32 cellular contexts compared by ENCODE assay signal in the genomic region with DNA sequence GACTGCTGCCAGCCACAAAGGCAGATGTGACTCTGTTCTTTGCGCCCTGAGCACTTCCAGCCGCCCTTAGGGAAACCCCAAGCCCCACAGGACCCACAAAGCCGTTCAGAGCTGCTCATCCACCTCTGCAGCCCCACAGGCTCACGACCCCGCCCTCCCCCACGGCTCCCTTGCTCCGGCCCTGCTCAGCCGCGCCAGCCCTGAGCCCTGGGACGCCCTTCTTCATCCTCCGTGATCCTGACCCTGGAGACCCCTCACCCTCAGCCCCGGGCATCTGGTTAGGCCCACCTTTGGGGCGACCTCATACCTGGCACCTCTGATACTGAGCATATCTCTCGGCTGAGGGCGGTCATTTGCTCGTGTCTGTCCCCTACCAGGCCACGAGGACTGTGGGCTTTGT.
"Had no signal": no experiment of that assay in that cellular context is flagged by ENCODE, and none has a peak within 500 bp of the region (broad histone marks: within the 10 kb centered on the region; RNA-seq: fewer than 3 reads in every experiment).

No MANE protein-coding gene starts in this region.

- H3K4me1 Mint-ChIP-seq: activated CD4-positive, alpha-beta T cell treated with anti-CD3 and anti-CD28 coated beads for 36 hours; activated CD4-positive, alpha-beta T cell treated with anti-CD3 and anti-CD28 coated beads, Interleukin-2, amount 10 ng/mL, durations not matched to agents 24 days and 14 days; activated CD8-positive, alpha-beta memory T cell treated with anti-CD3 and anti-CD28 coated beads, Interleukin-2, amount 10 ng/mL, durations not matched to agents 7 days and 5 days; activated naive CD4-positive, alpha-beta T cell treated with anti-CD3 and anti-CD28 coated beads, Interleukin-2, amount 10 ng/mL, durations not matched to agents 7 days and 5 days; central memory CD8-positive, alpha-beta T cell; T-helper 17 cell had no signal

- FAIRE-seq: astrocyte, frontal cortex had no signal

- H3K27ac ChIP-seq: brain microvascular endothelial cell, coronary artery, dorsolateral prefrontal cortex had no signal

- H3K27me3 Mint-ChIP-seq: activated CD4-positive, alpha-beta memory T cell treated with anti-CD3 and anti-CD28 coated beads for 36 hours; activated CD4-positive, alpha-beta T cell treated with anti-CD3 and anti-CD28 coated beads for 36 hours; activated naive CD8-positive, alpha-beta T cell had no signal

- H3K9me3 Mint-ChIP-seq: activated CD4-positive, alpha-beta memory T cell treated with anti-CD3 and anti-CD28 coated beads for 36 hours; activated CD4-positive, alpha-beta T cell treated with anti-CD3 and anti-CD28 coated beads, Interleukin-2, amount 10 ng/mL, durations not matched to agents 24 days and 14 days; activated naive CD4-positive, alpha-beta T cell treated with anti-CD3 and anti-CD28 coated beads, Interleukin-2, amount 10 ng/mL, durations not matched to agents 7 days and 5 days; activated T-helper 1 cell treated with anti-CD3 and anti-CD28 coated beads, Interleukin-12 subunit alpha, Interleukin-12 subunit beta, Interleukin-2, Interleukin-4 antibody, amounts not matched to agents 30 ng/mL and 10 ng/mL and 1 ng/mL, durations not matched to agents 14 hours and 24 hours and 36 hours; activated T-helper 2 cell treated with anti-CD3 and anti-CD28 coated beads, Interferon-gamma antibody, Interleukin-2, Interleukin-4, amounts not matched to agents 10 μg/mL and 5 μg/mL and 100 μg/mL, durations not matched to agents 14 hours and 24 hours and 36 hours; central memory CD8-positive, alpha-beta T cell; dendritic cell treated with granulocyte-macrophage colony-stimulating factor and Interleukin-4, amounts not matched to agents 40 ng/mL and 50 ng/mL, for 4 days; endodermal cell; T-helper 2 cell treated with Interferon-gamma antibody and Interleukin-4, amounts not matched to agents 5 μg/mL and 100 μg/mL, for 36 hours had no signal

- DNase-seq: activated CD4-positive, alpha-beta memory T cell treated with anti-CD3 and anti-CD28 coated beads for 36 hours; activated CD4-positive, alpha-beta T cell treated with anti-CD3 and anti-CD28 coated beads for 36 hours; activated CD4-positive, alpha-beta T cell treated with anti-CD3 and anti-CD28 coated beads, Interleukin-2, amount 10 ng/mL, durations not matched to agents 24 days and 14 days; activated CD4-positive, CD25-positive, alpha-beta regulatory T cell; activated CD4-positive, CD25-positive, alpha-beta regulatory T cell treated with anti-CD3 and anti-CD28 coated beads, Interleukin-2, amount 50 U/mL, for 72 hours; activated CD8-positive, alpha-beta memory T cell treated with anti-CD3 and anti-CD28 coated beads, Interleukin-2, amount 10 ng/mL, durations not matched to agents 7 days and 5 days; activated CD8-positive, alpha-beta memory T cell treated with anti-CD3 and anti-CD28 coated beads, Interleukin-2, amount 50 U/mL, for 4 hours; activated CD8-positive, alpha-beta T cell treated with anti-CD3 and anti-CD28 coated beads, Interleukin-2, amount 10 ng/mL, durations not matched to agents 7 days and 5 days; activated effector memory CD4-positive, alpha-beta T cell treated with anti-CD3 and anti-CD28 coated beads, Interleukin-2, amount 50 U/mL, for 16 hours; activated naive CD4-positive, alpha-beta T cell treated with anti-CD3 and anti-CD28 coated beads, Interleukin-2, amount 10 ng/mL, durations not matched to agents 7 days and 5 days; activated T-cell treated with anti-CD3 and anti-CD28 coated beads, Interleukin-2, amount 50 U/mL, for 1 hour; activated T-cell treated with anti-CD3 and anti-CD28 coated beads, Interleukin-2, amount 50 U/mL, for 48 hours; amniotic stem cell; anterior cingulate cortex; brain microvascular endothelial cell; dorsolateral prefrontal cortex; effector memory CD4-positive, alpha-beta T cell; endodermal cell; foreskin fibroblast; SW 1271; T-helper 1 cell; T-helper 17 cell; T1000 had no signal

- H3K4me3 ChIP-seq: coronary artery, dorsolateral prefrontal cortex had no signal

- H3K36me3 Mint-ChIP-seq: activated CD4-positive, alpha-beta memory T cell treated with anti-CD3 and anti-CD28 coated beads for 36 hours; activated CD8-positive, alpha-beta memory T cell treated with anti-CD3 and anti-CD28 coated beads, Interleukin-2, amount 10 ng/mL, durations not matched to agents 7 days and 5 days; activated naive CD4-positive, alpha-beta T cell treated with anti-CD3 and anti-CD28 coated beads, Interleukin-2, amount 10 ng/mL, durations not matched to agents 7 days and 5 days; activated naive CD8-positive, alpha-beta T cell had no signal

- H3K4me3 Mint-ChIP-seq: activated CD4-positive, alpha-beta memory T cell treated with anti-CD3 and anti-CD28 coated beads for 36 hours; activated CD4-positive, alpha-beta T cell treated with anti-CD3 and anti-CD28 coated beads for 36 hours; activated CD4-positive, alpha-beta T cell treated with anti-CD3 and anti-CD28 coated beads, Interleukin-2, amount 10 ng/mL, durations not matched to agents 24 days and 14 days; activated CD8-positive, alpha-beta memory T cell treated with anti-CD3 and anti-CD28 coated beads, Interleukin-2, amount 10 ng/mL, durations not matched to agents 7 days and 5 days; activated CD8-positive, alpha-beta T cell treated with anti-CD3 and anti-CD28 coated beads, Interleukin-2, amount 10 ng/mL, durations not matched to agents 7 days and 5 days; activated naive CD4-positive, alpha-beta T cell treated with anti-CD3 and anti-CD28 coated beads, Interleukin-2, amount 10 ng/mL, durations not matched to agents 7 days and 5 days; activated naive CD8-positive, alpha-beta T cell; activated T-helper 1 cell treated with anti-CD3 and anti-CD28 coated beads, Interleukin-12 subunit alpha, Interleukin-12 subunit beta, Interleukin-2, Interleukin-4 antibody, amounts not matched to agents 30 ng/mL and 10 ng/mL and 1 ng/mL, durations not matched to agents 14 hours and 24 hours and 36 hours; central memory CD8-positive, alpha-beta T cell; dendritic cell treated with granulocyte-macrophage colony-stimulating factor and Interleukin-4, amounts not matched to agents 40 ng/mL and 50 ng/mL, for 4 days; endodermal cell; T-helper 17 cell; T-helper 2 cell treated with Interferon-gamma antibody and Interleukin-4, amounts not matched to agents 5 μg/mL and 100 μg/mL, for 36 hours had no signal

- H3K27me3 ChIP-seq: brain microvascular endothelial cell, dorsolateral prefrontal cortex had no signal

- H3K27ac Mint-ChIP-seq: activated CD4-positive, alpha-beta memory T cell treated with anti-CD3 and anti-CD28 coated beads for 36 hours; activated CD4-positive, alpha-beta T cell treated with anti-CD3 and anti-CD28 coated beads for 36 hours; activated CD4-positive, alpha-beta T cell treated with anti-CD3 and anti-CD28 coated beads, Interleukin-2, amount 10 ng/mL, durations not matched to agents 24 days and 14 days; activated CD8-positive, alpha-beta memory T cell treated with anti-CD3 and anti-CD28 coated beads, Interleukin-2, amount 10 ng/mL, durations not matched to agents 7 days and 5 days; activated CD8-positive, alpha-beta T cell treated with anti-CD3 and anti-CD28 coated beads, Interleukin-2, amount 10 ng/mL, durations not matched to agents 7 days and 5 days; activated naive CD4-positive, alpha-beta T cell treated with anti-CD3 and anti-CD28 coated beads, Interleukin-2, amount 10 ng/mL, durations not matched to agents 7 days and 5 days; activated naive CD8-positive, alpha-beta T cell; activated T-helper 1 cell treated with anti-CD3 and anti-CD28 coated beads, Interleukin-12 subunit alpha, Interleukin-12 subunit beta, Interleukin-2, Interleukin-4 antibody, amounts not matched to agents 30 ng/mL and 10 ng/mL and 1 ng/mL, durations not matched to agents 14 hours and 24 hours and 36 hours; activated T-helper 2 cell treated with anti-CD3 and anti-CD28 coated beads, Interferon-gamma antibody, Interleukin-2, Interleukin-4, amounts not matched to agents 10 μg/mL and 5 μg/mL and 100 μg/mL, durations not matched to agents 14 hours and 24 hours and 36 hours; dendritic cell treated with granulocyte-macrophage colony-stimulating factor and Interleukin-4, amounts not matched to agents 40 ng/mL and 50 ng/mL, for 4 days; endodermal cell; T-helper 17 cell; T-helper 2 cell treated with Interferon-gamma antibody and Interleukin-4, amounts not matched to agents 5 μg/mL and 100 μg/mL, for 36 hours had no signal

- H3K36me3 ChIP-seq: brain microvascular endothelial cell had no signal
